15 cellular contexts compared by ENCODE assay signal in the genomic region with DNA sequence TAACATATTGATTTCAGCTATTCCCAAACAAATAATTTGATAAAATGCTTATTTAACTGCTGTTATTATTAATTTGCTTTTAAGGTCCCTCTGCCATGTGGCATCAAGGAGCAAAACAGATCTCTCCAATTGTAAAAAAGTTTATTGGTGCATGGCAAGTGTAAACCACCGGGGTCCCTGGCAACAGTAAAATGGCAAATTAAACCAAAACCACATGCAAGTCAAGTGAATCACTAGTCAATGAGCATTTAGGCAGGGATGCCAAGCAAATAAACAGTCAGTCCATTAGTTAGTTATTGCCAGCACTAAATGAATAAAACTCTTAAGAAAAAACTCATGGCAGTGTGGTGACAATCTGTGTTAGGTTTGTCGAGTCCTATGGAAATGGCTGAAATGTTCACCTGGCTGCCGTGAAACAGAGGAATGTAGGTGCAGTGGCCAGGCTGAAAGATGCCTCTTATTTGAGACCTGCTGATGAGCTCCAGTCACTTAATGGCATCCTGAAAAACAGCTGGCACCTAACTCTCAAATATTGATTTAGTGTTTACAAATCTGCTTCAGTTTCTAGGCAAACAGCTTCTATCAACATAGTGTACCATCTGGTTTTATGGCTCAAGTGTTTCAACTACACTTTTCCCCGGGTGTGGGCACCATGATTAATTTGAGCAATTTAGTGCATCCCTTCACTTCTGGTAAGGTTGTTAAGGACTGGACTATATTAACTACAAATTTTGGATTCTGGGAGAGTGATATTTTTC.
A peak's percentile ranks its signal among the peaks of the same experiment; 100 is the strongest.
DNase-seq lines count a peak whose midpoint lies in the region; ATAC-seq and TF ChIP-seq lines count a peak whose summit lies in the region.
"Had no signal": no experiment of that assay in that cellular context is flagged by ENCODE, and none has a peak within 500 bp of the region (broad histone marks: within the 10 kb centered on the region; RNA-seq: fewer than 3 reads in every experiment).

No MANE protein-coding gene starts in this region.

- H3K27ac ChIP-seq in GM23338 (ENCODE audit: low read depth) (no peak overlapping the region), A673 (ENCODE audit: low read depth, low read length, poor library complexity, severe bottlenecking) (no peak overlapping the region)
- H3K27ac ChIP-seq: ascending aorta, ovary, thoracic aorta had no signal

- H3K9me2 ChIP-seq in GM23338 (ENCODE audit: insufficient read depth): no peaks in the 10 kb centered on the region; the same call in 1 of the 2 replicates

- H3K27me3 Mint-ChIP-seq in GM23338 (ENCODE audit: insufficient read depth, low read depth, poor library complexity): no peaks in the 10 kb centered on the region

- H3F3A ChIP-seq in GM23338 (replicated peaks; ENCODE audit: low read depth): no peaks in the 10 kb centered on the region

- intact Hi-C loops in A673 (cut with micrococcal nuclease; ENCODE audit: unreplicated experiment): no loop called here

- no peaks in the 10 kb centered on the region for H3K9me3 Mint-ChIP-seq in GM23338

- H3K27ac Mint-ChIP-seq in GM23338: no peak overlapping the region

- no peaks in the 10 kb centered on the region for H3K4me1 Mint-ChIP-seq in GM23338

- H3K79me2 ChIP-seq in GM23338 (replicated peaks; ENCODE audit: insufficient read depth): no peaks in the 10 kb centered on the region

- no peak for DNase-seq in GM23338 (ENCODE audit: low spot score)
- DNase-seq in NCI-H187 treated with DMSO at 0.1 percent for 48 hours (lab: John Stamatoyannopoulos, UW): peak; percentile 96
- peak; percentile 88 to 92 for DNase-seq in NCI-H524 (lab: John Stamatoyannopoulos, UW)
- peak; percentile 40 for DNase-seq in kidney tubule cell (ENCODE audit: low spot score)
- DNase-seq in A673 (ENCODE audit: low spot score): no peak
- DNase-seq in NK-92 (lab: John Stamatoyannopoulos, UW; ENCODE audit: unreplicated experiment): no peak
- DNase-seq: activated CD4-positive, CD25-positive, alpha-beta regulatory T cell; activated naive CD4-positive, alpha-beta T cell; ovary had no signal

- no peak overlapping the region for H3K4me3 ChIP-seq in GM23338
- H3K4me3 ChIP-seq in A673 (ENCODE audit: low read depth, low read length, poor library complexity, severe bottlenecking): no peak overlapping the region
- H3K4me3 ChIP-seq: ascending aorta, ovary, smooth muscle cell, thoracic aorta had no signal

- H2AFZ ChIP-seq in GM23338: peak overlapping the region; percentile 81; the same call in 1 of the 2 replicates

- H3K36me3 ChIP-seq in GM23338 (ENCODE audit: insufficient read depth) (no peaks in the 10 kb centered on the region), A673 (ENCODE audit: insufficient read depth, low read length, poor library complexity, severe bottlenecking) (no peaks in the 10 kb centered on the region)
- H3K36me3 ChIP-seq: ascending aorta, ovary, thoracic aorta had no signal

- TF ChIP-seq CTCF in GM23338 (conservative IDR thresholded peaks at IDR 0.05; ENCODE audit: low read depth in 2 of 2) (no peak), A673 (conservative IDR thresholded peaks at IDR 0.05; ENCODE audit: low read depth, low read length) (no peak)

- no peak for ATAC-seq in GM23338
- no peak for ATAC-seq in HG03175 (IDR thresholded peaks at IDR 0.05; ENCODE audit: unreplicated experiment)
- no peak for ATAC-seq in HG03354 (IDR thresholded peaks at IDR 0.05; ENCODE audit: poor library complexity, severe bottlenecking, unreplicated experiment)
- ATAC-seq: Right ventricle myocardium inferior had no signal

- H3K36me3 Mint-ChIP-seq in GM23338 (ENCODE audit: low read depth): no peaks in the 10 kb centered on the region

- BruUV-seq in A673 (replicated peaks; lab: Mats Ljungman, UMichigan): no TSS peak

- POLR2A ChIA-PET in A673 (lab: Charles Lee; ENCODE audit: low non-redundant PET): no interaction called here

- H3K4me2 ChIP-seq in GM23338: no peak overlapping the region
- H3K4me2 ChIP-seq: smooth muscle cell had no signal

- no peak overlapping the region for H3K4me3 Mint-ChIP-seq in GM23338

- no peaks in the 10 kb centered on the region for H3K4me1 ChIP-seq in GM23338 (ENCODE audit: insufficient read depth)
- no peaks in the 10 kb centered on the region for H3K4me1 ChIP-seq in A673 (ENCODE audit: insufficient read depth, low read length, poor library complexity, severe bottlenecking)
- H3K4me1 ChIP-seq: ascending aorta had no signal

- no peaks in the 10 kb centered on the region for H3K9me3 ChIP-seq in A673 (ENCODE audit: low read depth, low read length, poor library complexity, severe bottlenecking)
- H3K9me3 ChIP-seq: ascending aorta, ovary, thoracic aorta had no signal

- CTCF ChIA-PET in A673 (lab: Charles Lee): no interaction called here

- H3K27me3 ChIP-seq in GM23338 (ENCODE audit: insufficient read depth): no peaks in the 10 kb centered on the region
- no peaks in the 10 kb centered on the region for H3K27me3 ChIP-seq in A673 (replicated peaks; ENCODE audit: insufficient read depth, low read depth, low read length, poor library complexity)
- H3K27me3 ChIP-seq: ascending aorta, ovary had no signal

- no peaks in the 10 kb centered on the region for H4K20me1 ChIP-seq in GM23338 (replicated peaks; ENCODE audit: insufficient read depth)

TF ChIP-seq in GM23338, 12 proteins besides CTCF, POLR2A, EP300 and RAD21:
- TF ChIP-seq ZNF114 (CRISPR knock-in tag; IDR thresholded peaks at IDR 0.05): no peak

Comparison
In these comparisons a context has a peak if more than half of its experiments do, and no peak if none do; other contexts are left out.
1. DNase-seq: peak in NCI-H187 treated with DMSO at 0.1 percent for 48 hours (single experiment), NCI-H524 (2 of 2) and kidney tubule cell (single experiment); none in GM23338 (single experiment), A673 (single experiment) and NK-92 (single experiment).